7 cellular contexts compared by ENCODE assay signal in the genomic region with DNA sequence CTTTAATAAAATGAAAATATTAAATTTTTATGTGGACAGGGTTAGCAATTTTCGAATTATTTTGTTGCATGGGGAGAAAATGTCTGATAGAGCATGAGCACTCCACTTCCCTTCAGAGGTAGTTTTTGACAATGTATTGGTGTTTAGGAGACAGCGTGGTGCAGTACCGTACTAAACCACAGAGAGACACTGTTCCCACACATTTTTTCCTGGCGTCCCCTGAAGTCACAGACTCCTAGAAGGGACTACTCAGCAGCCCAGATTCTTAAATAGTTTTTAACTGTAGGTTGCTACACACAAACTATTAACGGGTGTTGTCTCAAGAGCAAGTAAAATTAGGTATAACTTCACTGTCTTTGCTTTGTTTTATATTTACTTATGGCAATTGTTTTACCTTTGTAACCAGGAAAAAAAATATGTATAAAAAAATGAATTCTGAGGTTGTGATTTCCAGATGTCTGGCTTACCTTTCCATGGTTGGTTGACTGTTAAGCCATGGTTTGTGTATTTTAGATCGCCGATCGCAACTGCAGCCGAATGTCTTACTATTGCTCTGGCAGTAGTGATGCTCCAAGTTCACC.
DNase-seq lines count a peak whose midpoint lies in the region; ATAC-seq, FAIRE-seq and TF ChIP-seq lines count a peak whose summit lies in the region.

No MANE protein-coding gene starts in this region.

- TF ChIP-seq POLR2A in thyroid gland (IDR thresholded peaks at IDR 0.05), result no peak

- H3K36me3 ChIP-seq in thyroid gland, result peaks cover 0 to 6% of the 10 kb centered on the region in 2 donors

- H3K4me3 ChIP-seq in thyroid gland (replicated peaks in 1 of 3), result no peak overlapping the region

- no peaks in the 10 kb centered on the region for H3K9me3 ChIP-seq in thyroid gland

- no peaks in the 10 kb centered on the region for H3K4me1 ChIP-seq in thyroid gland

- TF ChIP-seq CTCF in chondrocyte (IDR thresholded peaks at IDR 0.05), result peak; percentile 85
- peak; percentile 84 to 93 (median 89) for TF ChIP-seq CTCF in thyroid gland (IDR thresholded peaks at IDR 0.05)

- WGBS in thyroid gland, 2 donors, result 38 to 40% methylated on average over 9 of the region's 9 CpGs

- peak; percentile 22 to 25 for DNase-seq in Kasumi-1 (lab: John Stamatoyannopoulos, UW)
- DNase-seq in RCC 7860 (ENCODE audit: low spot score), result peak; percentile 43
- DNase-seq in chondrocyte (ENCODE audit: low spot score), result no peak
- peak; percentile 78 for DNase-seq in kidney tubule cell (ENCODE audit: low spot score)
- peak; percentile 54 to 55 for DNase-seq in thyroid gland

- H3K4me3 Mint-ChIP-seq in chondrocyte (ENCODE audit: unreplicated experiment), result no peak overlapping the region

- H3K9me3 Mint-ChIP-seq in chondrocyte (ENCODE audit: low read depth), result no peaks in the 10 kb centered on the region

- no peaks in the 10 kb centered on the region for H3K27me3 ChIP-seq in thyroid gland

- peaks cover 21% of the 10 kb centered on the region for H3K27me3 Mint-ChIP-seq in chondrocyte (ENCODE audit: low read depth)

- no peaks in the 10 kb centered on the region for H3K36me3 Mint-ChIP-seq in chondrocyte (ENCODE audit: low read depth)

- no peak for ATAC-seq in HG03095 (IDR thresholded peaks at IDR 0.05; ENCODE audit: unreplicated experiment)

- H3K27ac ChIP-seq in thyroid gland, result no peak overlapping the region

- H3K27ac Mint-ChIP-seq in chondrocyte (ENCODE audit: unreplicated experiment), result no peak overlapping the region

- intact Hi-C loops in thyroid gland (cut with DNase I), result loop anchor here (10.0 kb wide), 1 partner anchor 619 kb away; no protein-coding TSS in a partner anchor

- FAIRE-seq in G401.6 (lab: Jason Lieb, UNC), result peak; percentile 71
- no peak for FAIRE-seq in RCC 7860 (lab: Jason Lieb, UNC)

- no peaks in the 10 kb centered on the region for H3K4me1 Mint-ChIP-seq in chondrocyte (ENCODE audit: low read depth)
